In genomic region chr4:40134206-40134917, GRCh38 we compare ENCODE assay signal across 26 cellular contexts.
"Had no signal": no experiment of that assay in that cellular context is flagged by ENCODE, and none has a peak within 500 bp of the region (broad histone marks: within the 10 kb centered on the region; RNA-seq: fewer than 3 reads in every experiment).

No MANE protein-coding gene starts in this region.

- H3K27me3 ChIP-seq: adrenal gland, ascending aorta, brain microvascular endothelial cell, hepatocyte, ovary, right atrium auricular region, spleen, upper lobe of left lung had no signal

- H3K9me3 Mint-ChIP-seq: activated B cell treated with CpG ODN at 0.5 μM for 24 hours; activated naive CD4-positive, alpha-beta T cell treated with anti-CD3 and anti-CD28 coated beads, Interleukin-2, amount 50 U/mL, for 24 hours; natural killer cell treated with Interleukin-12 subunit alpha and Interleukin-12 subunit beta and Interleukin-15 and Interleukin-18, amount 100 ng/mL, for 72 hours had no signal

- H3K27me3 Mint-ChIP-seq: activated B cell treated with CpG ODN at 0.5 μM for 24 hours; activated CD4-positive, alpha-beta T cell treated with anti-CD3 and anti-CD28 coated beads for 36 hours; activated naive CD4-positive, alpha-beta T cell treated with anti-CD3 and anti-CD28 coated beads, Interleukin-2, amount 50 U/mL, for 24 hours; natural killer cell treated with Interleukin-12 subunit alpha and Interleukin-12 subunit beta and Interleukin-15 and Interleukin-18, amount 100 ng/mL, for 72 hours had no signal

- H3K9me3 ChIP-seq: adrenal gland, ascending aorta, ovary, psoas muscle, right atrium auricular region, spleen, thoracic aorta, upper lobe of left lung had no signal

- ATAC-seq: activated CD4-positive, alpha-beta T cell treated with anti-CD3 and anti-CD28 coated beads for 36 hours; esophagus mucosa; left ventricle myocardium superior; natural killer cell treated with Interleukin-12 subunit alpha and Interleukin-12 subunit beta and Interleukin-15 and Interleukin-18, amount 100 ng/mL, for 72 hours; psoas muscle had no signal

- H3K4me3 Mint-ChIP-seq: activated B cell treated with CpG ODN at 0.5 μM for 24 hours; activated CD4-positive, alpha-beta T cell treated with anti-CD3 and anti-CD28 coated beads for 36 hours; activated naive CD4-positive, alpha-beta T cell treated with anti-CD3 and anti-CD28 coated beads, Interleukin-2, amount 50 U/mL, for 24 hours; activated T-helper 1 cell treated with anti-CD3 and anti-CD28 coated beads, Interleukin-12 subunit alpha, Interleukin-12 subunit beta, Interleukin-2, Interleukin-4 antibody, amounts not matched to agents 30 ng/mL and 10 ng/mL and 1 ng/mL, durations not matched to agents 14 hours and 24 hours and 36 hours; natural killer cell treated with Interleukin-12 subunit alpha and Interleukin-12 subunit beta and Interleukin-15 and Interleukin-18, amount 100 ng/mL, for 72 hours had no signal

- H3K4me1 ChIP-seq: adrenal gland, ascending aorta, psoas muscle, right atrium auricular region, spleen, upper lobe of left lung had no signal

- H3K4me2 ChIP-seq: hepatocyte had no signal

- H3K4me1 Mint-ChIP-seq: activated B cell treated with CpG ODN at 0.5 μM for 24 hours had no signal

- H3K36me3 ChIP-seq: adrenal gland, ascending aorta, brain microvascular endothelial cell, ovary, right atrium auricular region had no signal

- DNase-seq: activated B cell treated with CpG ODN at 0.5 μM for 24 hours; activated CD4-positive, alpha-beta T cell treated with anti-CD3 and anti-CD28 coated beads for 36 hours; activated CD4-positive, alpha-beta T cell treated with anti-CD3 and anti-CD28 coated beads, Interleukin-2, amount 50 U/mL, for 48 hours; activated gamma-delta T cell; adrenal gland; brain microvascular endothelial cell; caudate nucleus; dermis blood vessel endothelial cell; effector CD8-positive, alpha-beta T cell; foreskin melanocyte; left ventricle myocardium superior; mammary epithelial cell; ovary; psoas muscle; spleen; stimulated activated CD4-positive, alpha-beta T cell treated with anti-CD3 and anti-CD28 coated beads, Interleukin-4, amount 100 ng/mL, for 1 hour; stimulated activated naive CD4-positive, alpha-beta T cell; upper lobe of left lung had no signal

- H2AFZ ChIP-seq: hepatocyte had no signal

- H3K27ac Mint-ChIP-seq: activated B cell treated with CpG ODN at 0.5 μM for 24 hours; activated CD4-positive, alpha-beta T cell treated with anti-CD3 and anti-CD28 coated beads for 36 hours; activated naive CD4-positive, alpha-beta T cell treated with anti-CD3 and anti-CD28 coated beads, Interleukin-2, amount 50 U/mL, for 24 hours; activated T-helper 1 cell treated with anti-CD3 and anti-CD28 coated beads, Interleukin-12 subunit alpha, Interleukin-12 subunit beta, Interleukin-2, Interleukin-4 antibody, amounts not matched to agents 30 ng/mL and 10 ng/mL and 1 ng/mL, durations not matched to agents 14 hours and 24 hours and 36 hours; natural killer cell treated with Interleukin-12 subunit alpha and Interleukin-12 subunit beta and Interleukin-15 and Interleukin-18, amount 100 ng/mL, for 72 hours had no signal

- H3K4me3 ChIP-seq: adrenal gland, ascending aorta, hepatocyte, ovary, psoas muscle, right atrium auricular region, spleen, thoracic aorta, upper lobe of left lung had no signal

- H3K27ac ChIP-seq: adrenal gland, ascending aorta, brain microvascular endothelial cell, hepatocyte, ovary, psoas muscle, right atrium auricular region, spleen, thoracic aorta, upper lobe of left lung had no signal
